16 cellular contexts compared by ENCODE assay signal in the genomic region with DNA sequence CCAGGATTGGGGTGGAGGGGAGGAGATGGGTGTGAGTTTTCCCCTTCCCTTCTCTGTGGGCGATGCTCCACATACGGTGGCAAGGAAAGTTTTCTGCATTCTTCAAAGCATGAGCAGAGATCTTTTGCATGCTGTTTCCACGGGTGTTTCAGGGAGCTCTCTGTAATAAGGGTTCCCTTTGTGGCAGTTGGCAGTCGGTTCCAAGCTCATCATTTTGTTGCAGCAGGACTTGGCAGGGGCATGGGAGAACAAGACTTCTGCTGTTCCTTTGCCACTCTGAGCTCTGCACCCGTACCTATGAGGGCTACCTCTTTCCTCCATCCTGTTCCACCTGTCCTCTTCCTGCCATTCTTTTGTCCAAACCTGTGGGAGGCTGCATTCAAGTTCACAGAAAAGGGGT.
"Had no signal": no experiment of that assay in that cellular context is flagged by ENCODE, and none has a peak within 500 bp of the region (broad histone marks: within the 10 kb centered on the region; RNA-seq: fewer than 3 reads in every experiment).

No MANE protein-coding gene starts in this region.

- H3K27ac ChIP-seq: breast epithelium, esophagus muscularis mucosa, gastroesophageal sphincter, spleen, tibial nerve had no signal

- H3K27ac Mint-ChIP-seq: activated CD4-positive, alpha-beta T cell treated with anti-CD3 and anti-CD28 coated beads, Interleukin-2, amount 10 ng/mL, durations not matched to agents 7 days and 5 days; activated CD8-positive, alpha-beta T cell treated with anti-CD3 and anti-CD28 coated beads, Interleukin-2, amount 10 ng/mL, durations not matched to agents 7 days and 5 days; activated naive CD4-positive, alpha-beta T cell treated with anti-CD3 and anti-CD28 coated beads, Interleukin-2, amount 10 ng/mL, durations not matched to agents 7 days and 5 days; dendritic cell treated with granulocyte-macrophage colony-stimulating factor and Interleukin-4, amounts not matched to agents 40 ng/mL and 50 ng/mL, for 4 days had no signal

- H3K9me3 ChIP-seq: breast epithelium, esophagus muscularis mucosa, gastroesophageal sphincter, tibial nerve had no signal

- H3K36me3 Mint-ChIP-seq: activated naive CD4-positive, alpha-beta T cell treated with anti-CD3 and anti-CD28 coated beads, Interleukin-2, amount 10 ng/mL, durations not matched to agents 7 days and 5 days had no signal

- H3K36me3 ChIP-seq: breast epithelium, esophagus muscularis mucosa, gastroesophageal sphincter, spleen, tibial nerve had no signal

- H3K4me3 ChIP-seq: breast epithelium, esophagus muscularis mucosa, gastroesophageal sphincter, lung, spleen, tibial nerve had no signal

- H3K4me3 Mint-ChIP-seq: activated CD4-positive, alpha-beta T cell treated with anti-CD3 and anti-CD28 coated beads, Interleukin-2, amount 10 ng/mL, durations not matched to agents 7 days and 5 days; activated CD8-positive, alpha-beta T cell treated with anti-CD3 and anti-CD28 coated beads, Interleukin-2, amount 10 ng/mL, durations not matched to agents 7 days and 5 days; activated naive CD4-positive, alpha-beta T cell treated with anti-CD3 and anti-CD28 coated beads, Interleukin-2, amount 10 ng/mL, durations not matched to agents 7 days and 5 days; activated T-cell treated with anti-CD3 and anti-CD28 coated beads, Interleukin-2, amount 50 U/mL, for 4 hours; dendritic cell treated with granulocyte-macrophage colony-stimulating factor and Interleukin-4, amounts not matched to agents 40 ng/mL and 50 ng/mL, for 4 days had no signal

- DNase-seq: activated CD4-positive, alpha-beta T cell treated with anti-CD3 and anti-CD28 coated beads, Interleukin-2, amount 10 ng/mL, durations not matched to agents 7 days and 5 days; activated CD8-positive, alpha-beta T cell treated with anti-CD3 and anti-CD28 coated beads, Interleukin-2, amount 10 ng/mL, durations not matched to agents 7 days and 5 days; activated naive CD4-positive, alpha-beta T cell treated with anti-CD3 and anti-CD28 coated beads, Interleukin-2, amount 10 ng/mL, durations not matched to agents 7 days and 5 days; activated T-cell treated with anti-CD3 and anti-CD28 coated beads, Interleukin-2, amount 50 U/mL, for 4 hours; effector memory CD4-positive, alpha-beta T cell; islet precursor cell; spleen; stimulated activated CD4-positive, alpha-beta T cell treated with anti-CD3 and anti-CD28 coated beads, Interleukin-4, amount 100 ng/mL, for 4 hours; stimulated activated naive CD4-positive, alpha-beta T cell treated with Interleukin-2 at 50 U/mL for 16 hours; T1000 had no signal

- H3K9me3 Mint-ChIP-seq: activated CD4-positive, alpha-beta T cell treated with anti-CD3 and anti-CD28 coated beads, Interleukin-2, amount 10 ng/mL, durations not matched to agents 7 days and 5 days; dendritic cell treated with granulocyte-macrophage colony-stimulating factor and Interleukin-4, amounts not matched to agents 40 ng/mL and 50 ng/mL, for 4 days had no signal

- H3K4me1 ChIP-seq: breast epithelium, esophagus muscularis mucosa, gastroesophageal sphincter, tibial nerve had no signal

- H3K4me1 Mint-ChIP-seq: activated CD4-positive, alpha-beta T cell treated with anti-CD3 and anti-CD28 coated beads, Interleukin-2, amount 10 ng/mL, durations not matched to agents 7 days and 5 days; activated naive CD4-positive, alpha-beta T cell treated with anti-CD3 and anti-CD28 coated beads, Interleukin-2, amount 10 ng/mL, durations not matched to agents 7 days and 5 days had no signal

- H3K27me3 ChIP-seq: breast epithelium, esophagus muscularis mucosa, gastroesophageal sphincter, spleen, tibial nerve had no signal
